ENCODE assay signal across 1 cellular context in the genomic region with DNA sequence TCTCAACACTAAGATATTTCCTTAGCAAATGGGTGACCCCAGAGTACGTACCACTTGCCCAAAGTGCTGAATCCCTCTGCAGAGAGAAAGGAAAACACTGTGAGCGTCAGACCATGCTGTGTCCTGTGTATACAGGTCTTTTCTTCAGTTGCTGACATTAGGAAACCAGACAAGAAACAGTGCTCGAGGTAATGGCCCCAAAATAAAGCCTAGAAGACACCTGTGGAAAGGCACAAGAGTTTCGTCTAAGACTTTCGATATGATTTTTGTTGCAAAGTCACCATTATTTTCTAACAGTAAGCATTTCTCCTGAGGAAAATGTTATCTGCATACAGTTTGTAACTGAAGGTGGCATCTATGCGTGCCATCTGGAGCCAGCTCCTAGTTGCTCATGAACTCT.
TF ChIP-seq lines count a peak whose summit lies in the region.

No MANE protein-coding gene starts in this region.

TF ChIP-seq in K562, 482 proteins besides CTCF, POLR2A, EP300 and RAD21 (continued from another document):
- TF ChIP-seq, protein P1, sequence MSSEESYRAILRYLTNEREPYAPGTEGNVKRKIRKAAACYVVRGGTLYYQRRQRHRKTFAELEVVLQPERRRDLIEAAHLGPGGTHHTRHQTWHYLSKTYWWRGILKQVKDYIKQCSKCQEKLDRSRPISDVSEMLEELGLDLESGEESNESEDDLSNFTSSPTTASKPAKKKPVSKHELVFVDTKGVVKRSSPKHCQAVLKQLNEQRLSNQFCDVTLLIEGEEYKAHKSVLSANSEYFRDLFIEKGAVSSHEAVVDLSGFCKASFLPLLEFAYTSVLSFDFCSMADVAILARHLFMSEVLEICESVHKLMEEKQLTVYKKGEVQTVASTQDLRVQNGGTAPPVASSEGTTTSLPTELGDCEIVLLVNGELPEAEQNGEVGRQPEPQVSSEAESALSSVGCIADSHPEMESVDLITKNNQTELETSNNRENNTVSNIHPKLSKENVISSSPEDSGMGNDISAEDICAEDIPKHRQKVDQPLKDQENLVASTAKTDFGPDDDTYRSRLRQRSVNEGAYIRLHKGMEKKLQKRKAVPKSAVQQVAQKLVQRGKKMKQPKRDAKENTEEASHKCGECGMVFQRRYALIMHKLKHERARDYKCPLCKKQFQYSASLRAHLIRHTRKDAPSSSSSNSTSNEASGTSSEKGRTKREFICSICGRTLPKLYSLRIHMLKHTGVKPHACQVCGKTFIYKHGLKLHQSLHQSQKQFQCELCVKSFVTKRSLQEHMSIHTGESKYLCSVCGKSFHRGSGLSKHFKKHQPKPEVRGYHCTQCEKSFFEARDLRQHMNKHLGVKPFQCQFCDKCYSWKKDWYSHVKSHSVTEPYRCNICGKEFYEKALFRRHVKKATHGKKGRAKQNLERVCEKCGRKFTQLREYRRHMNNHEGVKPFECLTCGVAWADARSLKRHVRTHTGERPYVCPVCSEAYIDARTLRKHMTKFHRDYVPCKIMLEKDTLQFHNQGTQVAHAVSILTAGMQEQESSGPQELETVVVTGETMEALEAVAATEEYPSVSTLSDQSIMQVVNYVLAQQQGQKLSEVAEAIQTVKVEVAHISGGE (CRISPR knock-in tag; IDR thresholded peaks at IDR 0.05) = no peak
- TF ChIP-seq PHF8 (IDR thresholded peaks at IDR 0.05; ENCODE audit: borderline replicate concordance, low read length) (no peak), ARNT (IDR thresholded peaks at IDR 0.05) (no peak), MCM2 (IDR thresholded peaks at IDR 0.05; ENCODE audit: low read depth) (no peak), ZNF584 (CRISPR knock-in tag; IDR thresholded peaks at IDR 0.05; ENCODE audit: low read depth) (no peak), BDP1 (IDR thresholded peaks at IDR 0.05; ENCODE audit: insufficient read depth, insufficient read length) (no peak), ZFX (CRISPR knock-in tag; IDR thresholded peaks at IDR 0.05) (no peak), FOXA3 (CRISPR knock-in tag; conservative IDR thresholded peaks at IDR 0.05 in 1 of 2, IDR thresholded peaks at IDR 0.05 in 1 of 2) (no peak), TAF7 (tag; IDR thresholded peaks at IDR 0.05) (no peak), POLR2AphosphoS5 (IDR thresholded peaks at IDR 0.05; ENCODE audit: control insufficient read depth, insufficient read depth, low read depth, low read length) (no peak), GATA2 (CRISPR knock-in tag; IDR thresholded peaks at IDR 0.05) (no peak), ZNF589 (CRISPR knock-in tag; IDR thresholded peaks at IDR 0.05; ENCODE audit: low read depth) (no peak), PHB (CRISPR knock-in tag; IDR thresholded peaks at IDR 0.05) (no peak), FOS (IDR thresholded peaks at IDR 0.05; ENCODE audit: extremely low read depth, insufficient read length) (no peak), HDAC1 (IDR thresholded peaks at IDR 0.05) (no peak)
- TF ChIP-seq, protein P2, sequence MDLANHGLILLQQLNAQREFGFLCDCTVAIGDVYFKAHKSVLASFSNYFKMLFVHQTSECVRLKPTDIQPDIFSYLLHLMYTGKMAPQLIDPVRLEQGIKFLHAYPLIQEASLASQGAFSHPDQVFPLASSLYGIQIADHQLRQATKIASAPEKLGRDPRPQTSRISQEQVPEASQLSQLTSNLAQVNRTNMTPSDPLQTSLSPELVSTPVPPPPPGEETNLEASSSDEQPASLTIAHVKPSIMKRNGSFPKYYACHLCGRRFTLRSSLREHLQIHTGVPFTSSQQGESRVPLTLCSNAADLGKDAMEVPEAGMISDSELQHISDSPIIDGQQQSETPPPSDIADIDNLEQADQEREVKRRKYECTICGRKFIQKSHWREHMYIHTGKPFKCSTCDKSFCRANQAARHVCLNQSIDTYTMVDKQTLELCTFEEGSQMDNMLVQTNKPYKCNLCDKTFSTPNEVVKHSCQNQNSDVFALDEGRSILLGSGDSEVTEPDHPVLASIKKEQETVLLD (IDR thresholded peaks at IDR 0.05) = no peak
